Comparison of ENCODE assay signal across 8 cellular contexts in genomic region chr14:103561381-103562134, GRCh38. TPM values are rescaled to one million over a fixed set of nuclear protein-coding genes. Genes with fewer than 3 reads are reported as not detected.
A peak's percentile ranks its signal among the peaks of the same experiment; 100 is the strongest.
DNase-seq lines count a peak whose midpoint lies in the region; ATAC-seq and TF ChIP-seq lines count a peak whose summit lies in the region.

No MANE protein-coding gene starts in this region.

- no peaks in the 10 kb centered on the region for H3K27me3 ChIP-seq in uterus

- H3K9me3 ChIP-seq in uterus: no peaks in the 10 kb centered on the region

- peak; percentile 35 for ATAC-seq in GM21529 (IDR thresholded peaks at IDR 0.05; ENCODE audit: unreplicated experiment)

- peaks cover 23% of the 10 kb centered on the region for H3K36me3 Mint-ChIP-seq in nephron progenitor cell (ENCODE audit: low read depth)

- H3K4me1 Mint-ChIP-seq in nephron progenitor cell: peaks cover 60% of the 10 kb centered on the region

- intact Hi-C loops in uterus (cut with DNase I; ENCODE audit: low total_unique reads): no loop called here

- no peaks in the 10 kb centered on the region for H3K36me3 ChIP-seq in uterus

- peak overlapping the region; percentile 98 for H3K27ac Mint-ChIP-seq in nephron progenitor cell

- H3K4me3 ChIP-seq in WI38 (ENCODE audit: low read depth, low read length): peak overlapping the region; percentile 94
- peak overlapping the region; percentile 68 to 98 for H3K4me3 ChIP-seq in uterus

- H3K9me3 Mint-ChIP-seq in nephron progenitor cell: no peaks in the 10 kb centered on the region

- peak overlapping the region; percentile 95 to 96 for H3K27ac ChIP-seq in uterus

- no peaks in the 10 kb centered on the region for H3K27me3 Mint-ChIP-seq in nephron progenitor cell (ENCODE audit: low read depth, poor library complexity)

- no peak for TF ChIP-seq POLR2A in erythroblast (IDR thresholded peaks at IDR 0.05; ENCODE audit: low read length)
- TF ChIP-seq POLR2A in uterus (IDR thresholded peaks at IDR 0.05): no peak

- peak overlapping the region; percentile 96 for H3K4me3 Mint-ChIP-seq in nephron progenitor cell

- peaks cover 20 to 29% of the 10 kb centered on the region in 2 donors for H3K4me1 ChIP-seq in uterus

- DNase-seq in Daoy (ENCODE audit: low read depth) (peak; percentile 64), KG1 (lab: John Stamatoyannopoulos, UW) (peak; percentile 42), erythroblast (lab: John Stamatoyannopoulos, UW) (peak; percentile 78), nephron progenitor cell (peak; percentile 50), uterus (peak; percentile 47 to 49), occipital lobe (lab: John Stamatoyannopoulos, UW) (no peak)

- no peak for TF ChIP-seq CTCF in WI38 (IDR thresholded peaks at IDR 0.05; ENCODE audit: low read depth, low read length)
- TF ChIP-seq CTCF in nephron progenitor cell (IDR thresholded peaks at IDR 0.05): no peak
- no peak for TF ChIP-seq CTCF in uterus (IDR thresholded peaks at IDR 0.05)

RNA-seq across cellular contexts. Expression of gene BAG5, which starts 0.9 kb away (rescaled TPM):
- 23.5 and 28.6 TPM in 2 replicates for total RNA-seq in Daoy (2014; rRNA removed; shearing (Covaris generic))
- total RNA-seq in uterus: 10 to 100 TPM; 13.8 to 43.6 (median 33.1) TPM
- total RNA-seq in occipital lobe: 46.6 TPM

RNA-seq across cellular contexts. Expression of gene COA8, which starts 1.2 kb away (rescaled TPM):
- 29.4 and 48.2 TPM in 2 replicates for total RNA-seq in Daoy (2014; rRNA removed; shearing (Covaris generic))
- total RNA-seq in uterus: 10 to 100 TPM in 3 of 4 donors, not detected in 1; 26.9 to 51.5 (median 31.6) TPM
- 27.5 TPM for total RNA-seq in occipital lobe

RNA-seq across cellular contexts. Expression of gene TRMT61A, which starts 32.6 kb away (rescaled TPM):
- total RNA-seq in Daoy (2014; rRNA removed; shearing (Covaris generic)): 29.5 and 36.8 TPM in 2 replicates
- total RNA-seq in uterus (10 to 100 TPM in 2 of 4 donors, 1 to 10 TPM in 2; 3.6 to 26.5 (median 8.7) TPM), occipital lobe (5.9 TPM)

RNA-seq across cellular contexts. Expression of gene CKB, which starts 38.9 kb away (rescaled TPM):
- 24.7 and 28.1 TPM in 2 replicates for total RNA-seq in Daoy (2014; rRNA removed; shearing (Covaris generic))
- total RNA-seq in uterus (100 to 1,000 TPM in 3 of 4 donors, 10 to 100 TPM in 1; 96.2 to 291 (median 218) TPM), occipital lobe (278 TPM)
